Comparison of ENCODE assay signal across 20 cellular contexts in genomic region chrX:134406230-134406794, GRCh38. TPM values are rescaled to one million over a fixed set of nuclear protein-coding genes. Genes with fewer than 3 reads are reported as not detected.
A peak's percentile ranks its signal among the peaks of the same experiment; 100 is the strongest.
DNase-seq lines count a peak whose midpoint lies in the region; TF ChIP-seq lines count a peak whose summit lies in the region.
"Had no signal": no experiment of that assay in that cellular context is flagged by ENCODE, and none has a peak within 500 bp of the region (broad histone marks: within the 10 kb centered on the region; RNA-seq: fewer than 3 reads in every experiment).

No MANE protein-coding gene starts in this region.

- no peak overlapping the region for H3K4me2 ChIP-seq in mammary epithelial cell (ENCODE audit: insufficient read depth, low read depth, low read length)
- H3K4me2 ChIP-seq: KMS-11 had no signal

- H3K9me3 Mint-ChIP-seq in activated T-helper 1 cell treated with anti-CD3 and anti-CD28 coated beads, Interleukin-12 subunit alpha, Interleukin-12 subunit beta, Interleukin-2, Interleukin-4 antibody, amounts not matched to agents 30 ng/mL and 10 ng/mL and 1 ng/mL, durations not matched to agents 14 hours and 24 hours and 36 hours = no peaks in the 10 kb centered on the region
- H3K9me3 Mint-ChIP-seq: CD8-positive, alpha-beta memory T cell had no signal

- no peaks in the 10 kb centered on the region for H3K9me3 ChIP-seq in mammary epithelial cell (replicated peaks; ENCODE audit: insufficient read depth, low read length)
- H3K9me3 ChIP-seq: gastrocnemius medialis, left lung, ovary had no signal

- H3K4me1 ChIP-seq in mammary epithelial cell (ENCODE audit: insufficient read depth, low read length) = no peaks in the 10 kb centered on the region
- H3K4me1 ChIP-seq: gastrocnemius medialis, left lung had no signal

- H3K27me3 Mint-ChIP-seq in activated T-helper 1 cell treated with anti-CD3 and anti-CD28 coated beads, Interleukin-12 subunit alpha, Interleukin-12 subunit beta, Interleukin-2, Interleukin-4 antibody, amounts not matched to agents 30 ng/mL and 10 ng/mL and 1 ng/mL, durations not matched to agents 14 hours and 24 hours and 36 hours (ENCODE audit: insufficient read depth) = no peaks in the 10 kb centered on the region

- H3K4me1 Mint-ChIP-seq in activated T-helper 1 cell treated with anti-CD3 and anti-CD28 coated beads, Interleukin-12 subunit alpha, Interleukin-12 subunit beta, Interleukin-2, Interleukin-4 antibody, amounts not matched to agents 30 ng/mL and 10 ng/mL and 1 ng/mL, durations not matched to agents 14 hours and 24 hours and 36 hours (ENCODE audit: low read depth) = no peaks in the 10 kb centered on the region

- peak overlapping the region; percentile 10 for H3K27ac Mint-ChIP-seq in activated T-helper 1 cell treated with anti-CD3 and anti-CD28 coated beads, Interleukin-12 subunit alpha, Interleukin-12 subunit beta, Interleukin-2, Interleukin-4 antibody, amounts not matched to agents 30 ng/mL and 10 ng/mL and 1 ng/mL, durations not matched to agents 14 hours and 24 hours and 36 hours

- peaks cover 12% of the 10 kb centered on the region for H3K36me3 Mint-ChIP-seq in activated T-helper 1 cell treated with anti-CD3 and anti-CD28 coated beads, Interleukin-12 subunit alpha, Interleukin-12 subunit beta, Interleukin-2, Interleukin-4 antibody, amounts not matched to agents 30 ng/mL and 10 ng/mL and 1 ng/mL, durations not matched to agents 14 hours and 24 hours and 36 hours (ENCODE audit: low read depth)

- no peak overlapping the region for H3K9ac ChIP-seq in mammary epithelial cell (ENCODE audit: insufficient read depth, low read length)
- H3K9ac ChIP-seq: KMS-11 had no signal

- H4K20me1 ChIP-seq in mammary epithelial cell (ENCODE audit: insufficient read depth, low read length) = no peaks in the 10 kb centered on the region

- in situ Hi-C loops in brain microvascular endothelial cell (cut with HindIII; ENCODE audit: low pct_ligation_motif_present, low sequenced_read_pairs) = no loop called here
- in situ Hi-C loops in mammary epithelial cell (cut with MboI; ENCODE audit: low sequenced_read_pairs in 2 of 2) = no loop called here

- no peaks in the 10 kb centered on the region for H3K79me2 ChIP-seq in mammary epithelial cell (ENCODE audit: insufficient read depth, low read length)

- 89% methylated on average over 4 of the region's 4 CpGs for WGBS in mammary epithelial cell (ENCODE audit: low coverage, missing lambda C conversion rate)

- no peak overlapping the region for H3K4me3 ChIP-seq in brain microvascular endothelial cell (ENCODE audit: low read depth, low read length)
- no peak overlapping the region for H3K4me3 ChIP-seq in mammary epithelial cell (replicated peaks in 1 of 3; ENCODE audit: insufficient read depth in 1 of 3, low read depth in 2 of 3, low read length in 3 of 3)
- H3K4me3 ChIP-seq: gastrocnemius medialis, left lung, ovary had no signal

- intact Hi-C loops in activated T-helper 1 cell treated with anti-CD3 and anti-CD28 coated beads, Interleukin-12 subunit alpha, Interleukin-12 subunit beta, Interleukin-2, Interleukin-4 antibody, amounts not matched to agents 30 ng/mL and 10 ng/mL and 1 ng/mL, durations not matched to agents 14 hours and 24 hours and 36 hours (cut with micrococcal nuclease) = no loop called here
- intact Hi-C loops in mammary epithelial cell (cut with micrococcal nuclease) = no loop called here

- H3K27me3 ChIP-seq in brain microvascular endothelial cell (replicated peaks) (no peaks in the 10 kb centered on the region), mammary epithelial cell (ENCODE audit: insufficient read depth, low read length) (no peaks in the 10 kb centered on the region)
- H3K27me3 ChIP-seq: gastrocnemius medialis, left lung, ovary had no signal

- TF ChIP-seq CTCF in brain microvascular endothelial cell (IDR thresholded peaks at IDR 0.05; ENCODE audit: low read depth, low read length, missing control alignments) (no peak), mammary epithelial cell (conservative IDR thresholded peaks at IDR 0.05 in 1 of 2, IDR thresholded peaks at IDR 0.05 in 1 of 2; ENCODE audit: extremely low read depth in 1 of 2, insufficient read depth in 1 of 2, low read depth in 1 of 2, low read length in 2 of 2) (no peak)

- H3K27ac ChIP-seq in brain microvascular endothelial cell (no peak overlapping the region), mammary epithelial cell (ENCODE audit: insufficient read depth, low read depth, low read length) (no peak overlapping the region)
- H3K27ac ChIP-seq: gastrocnemius medialis, KMS-11, left lung, ovary had no signal

- H3K36me3 ChIP-seq in brain microvascular endothelial cell (replicated peaks) (no peaks in the 10 kb centered on the region), mammary epithelial cell (ENCODE audit: insufficient read depth, low read length) (no peaks in the 10 kb centered on the region)
- H3K36me3 ChIP-seq: gastrocnemius medialis, left lung, ovary had no signal

- no TSS peak for BruUV-seq in mammary epithelial cell (replicated peaks; lab: Mats Ljungman, UMichigan)

- dilution Hi-C loops in mammary epithelial cell (cut with HindIII; ENCODE audit: low sequenced_read_pairs) = no loop called here

- DNase-seq in CD1c-positive myeloid dendritic cell (ENCODE audit: extremely low spot score) (peak; percentile 3), HUDEP-2 (lab: John Stamatoyannopoulos, UW; ENCODE audit: unreplicated experiment in 76 of 76) (peak in 69 of 76 experiments; percentile 0 to 73 (median 21)), iPS-NIHi7 (ENCODE audit: extremely low spot score) (peak; percentile 38), brain microvascular endothelial cell (no peak), mammary epithelial cell (no peak), germinal center (ENCODE audit: low spot score) (no peak)
- DNase-seq in activated T-helper 1 cell treated with anti-CD3 and anti-CD28 coated beads, Interleukin-12 subunit alpha, Interleukin-12 subunit beta, Interleukin-2, Interleukin-4 antibody, amounts not matched to agents 30 ng/mL and 10 ng/mL and 1 ng/mL, durations not matched to agents 14 hours and 24 hours and 36 hours (ENCODE audit: low spot score) = no peak
- no peak for DNase-seq in stimulated activated naive CD4-positive, alpha-beta T cell (lab: John Stamatoyannopoulos, UW)
- DNase-seq: activated CD4-positive, alpha-beta T cell treated with anti-CD3 and anti-CD28 coated beads for 48 hours; activated CD8-positive, alpha-beta memory T cell treated with anti-CD3 and anti-CD28 coated beads, Interleukin-2, amount 50 U/mL, for 48 hours; aorta; CD8-positive, alpha-beta memory T cell; gastrocnemius medialis; HCEC 1CT; left lung; NCI-H1436 treated with DMSO at 0.1 percent for 48 hours; ovary; stimulated activated CD4-positive, alpha-beta T cell treated with anti-CD3 and anti-CD28 coated beads, Interleukin-4, amount 100 ng/mL, for 1 hour; T-helper 9 cell had no signal

- no peak overlapping the region for H3K4me3 Mint-ChIP-seq in activated T-helper 1 cell treated with anti-CD3 and anti-CD28 coated beads, Interleukin-12 subunit alpha, Interleukin-12 subunit beta, Interleukin-2, Interleukin-4 antibody, amounts not matched to agents 30 ng/mL and 10 ng/mL and 1 ng/mL, durations not matched to agents 14 hours and 24 hours and 36 hours
- H3K4me3 Mint-ChIP-seq: CD8-positive, alpha-beta memory T cell had no signal

- CTCF ChIA-PET in mammary epithelial cell (lab: Charles Lee; ENCODE audit: low non-redundant PET) = no interaction called here

- H2AFZ ChIP-seq in mammary epithelial cell (ENCODE audit: low read depth, low read length) = no peak overlapping the region

RNA-seq across cellular contexts. Expression of gene PHF6, which starts 33.2 kb away (rescaled TPM):
- 87.5 and 92.6 TPM in 2 replicates for total RNA-seq in activated T-helper 1 cell treated with anti-CD3 and anti-CD28 coated beads, Interleukin-12 subunit alpha, Interleukin-12 subunit beta, Interleukin-2, Interleukin-4 antibody, amounts not matched to agents 30 ng/mL and 10 ng/mL and 1 ng/mL, durations not matched to agents 14 hours and 24 hours and 36 hours
- total RNA-seq in mammary epithelial cell = 10 to 100 TPM; 27.3 to 31.7 TPM
- 7.4 TPM for polyA plus RNA-seq in mammary epithelial cell
- polyA minus RNA-seq in mammary epithelial cell = 22.9 TPM

RNA-seq across cellular contexts. Expression of gene HPRT1, which starts 53.7 kb away (rescaled TPM):
- total RNA-seq in activated T-helper 1 cell treated with anti-CD3 and anti-CD28 coated beads, Interleukin-12 subunit alpha, Interleukin-12 subunit beta, Interleukin-2, Interleukin-4 antibody, amounts not matched to agents 30 ng/mL and 10 ng/mL and 1 ng/mL, durations not matched to agents 14 hours and 24 hours and 36 hours = 106 and 113 TPM in 2 replicates
- 10 to 100 TPM; 10.7 to 48.1 TPM for total RNA-seq in mammary epithelial cell
- 39.6 TPM for polyA plus RNA-seq in mammary epithelial cell
- 21.6 TPM for polyA minus RNA-seq in mammary epithelial cell

Comparison
In these comparisons a context has a peak if more than half of its experiments do, and no peak if none do; other contexts are left out.
1. DNase-seq: peak in CD1c-positive myeloid dendritic cell (single experiment), HUDEP-2 (69 of 76) and iPS-NIHi7 (single experiment); none in activated T-helper 1 cell treated with anti-CD3 and anti-CD28 coated beads, Interleukin-12 subunit alpha, Interleukin-12 subunit beta, Interleukin-2, Interleukin-4 antibody, amounts not matched to agents 30 ng/mL and 10 ng/mL and 1 ng/mL, durations not matched to agents 14 hours and 24 hours and 36 hours (single experiment), brain microvascular endothelial cell (single experiment), mammary epithelial cell (single experiment), germinal center (single experiment) and stimulated activated naive CD4-positive, alpha-beta T cell (0 of 6).